ENCODE assay signal across 17 cellular contexts in genomic region chr6:167836722-167837121, GRCh38.
"Had no signal": no experiment of that assay in that cellular context is flagged by ENCODE, and none has a peak within 500 bp of the region (broad histone marks: within the 10 kb centered on the region; RNA-seq: fewer than 3 reads in every experiment).

No MANE protein-coding gene starts in this region.

- H3K27me3 ChIP-seq: foreskin keratinocyte, left lung, pancreas had no signal

- H3K4me3 ChIP-seq: left lung, pancreas had no signal

- ATAC-seq: effector memory CD8-positive, alpha-beta T cell; foreskin keratinocyte; left lung; pancreas; right cardiac atrium had no signal

- H3K27ac ChIP-seq: foreskin keratinocyte, left lung, pancreas had no signal

- FAIRE-seq: colon, endothelial cell of umbilical vein, keratinocyte, pancreas, small intestine had no signal

- H3K36me3 ChIP-seq: left lung, pancreas had no signal

- H3K9me3 ChIP-seq: left lung, pancreas had no signal

- DNase-seq: effector memory CD8-positive, alpha-beta T cell; erythroblast; foreskin keratinocyte; immature natural killer cell; left lung; mesendoderm; naive B cell; occipital lobe; pancreas; right cardiac atrium; small intestine; stimulated activated CD4-positive, alpha-beta T cell treated with anti-CD3 and anti-CD28 coated beads, Interleukin-12 subunit alpha, Interleukin-12 subunit beta, amount 100 ng/mL, for 4 hours; stimulated activated naive CD4-positive, alpha-beta T cell treated with Interleukin-2 at 50 U/mL for 16 hours; trophoblast cell had no signal
